In genomic region chr1:111720274-111720976, GRCh38 we compare ENCODE assay signal across 13 cellular contexts. TPM values are rescaled to one million over a fixed set of nuclear protein-coding genes. Genes with fewer than 3 reads are reported as not detected.
DNase-seq lines count a peak whose midpoint lies in the region; ATAC-seq, FAIRE-seq and TF ChIP-seq lines count a peak whose summit lies in the region.
"Had no signal": no experiment of that assay in that cellular context is flagged by ENCODE, and none has a peak within 500 bp of the region (broad histone marks: within the 10 kb centered on the region; RNA-seq: fewer than 3 reads in every experiment).

No MANE protein-coding gene starts in this region.

- no peak for DNase-seq in stimulated activated naive CD8-positive, alpha-beta T cell treated with anti-CD3 and anti-CD28 coated beads, Interleukin-15, amount 100 ng/mL, for 72 hours
- no peak for DNase-seq in stimulated activated naive CD8-positive, alpha-beta T cell treated with anti-CD3 and anti-CD28 coated beads, Interleukin-15, Interleukin-2, amounts not matched to agents 100 U/mL and 50 U/mL, for 24 hours
- no peak for DNase-seq in naive thymus-derived CD4-positive, alpha-beta T cell
- DNase-seq in HuH-7.5 (ENCODE audit: low spot score) (no peak), islet precursor cell (no peak), D721Med (ENCODE audit: insufficient read length, low spot score) (no peak), type B pancreatic cell (ENCODE audit: extremely low spot score, unreplicated experiment) (no peak)
- DNase-seq: activated CD4-positive, CD25-positive, alpha-beta regulatory T cell; GOT3; RPMI8226 had no signal

- intact Hi-C loops in naive thymus-derived CD4-positive, alpha-beta T cell (cut with micrococcal nuclease): no loop called here

- ATAC-seq in stimulated activated naive CD8-positive, alpha-beta T cell treated with anti-CD3 and anti-CD28 coated beads, Interleukin-15, amount 100 ng/mL, for 72 hours: peak; percentile 14
- no peak for ATAC-seq in stimulated activated naive CD8-positive, alpha-beta T cell treated with anti-CD3 and anti-CD28 coated beads, Interleukin-15, Interleukin-2, amounts not matched to agents 100 U/mL and 50 U/mL, for 24 hours
- ATAC-seq in esophagus mucosa: peak; percentile 36
- ATAC-seq in naive thymus-derived CD4-positive, alpha-beta T cell: no peak

- peak overlapping the region; percentile 28 to 79 for H3K27ac Mint-ChIP-seq in stimulated activated naive CD8-positive, alpha-beta T cell treated with anti-CD3 and anti-CD28 coated beads, Interleukin-15, amount 100 ng/mL, for 72 hours
- H3K27ac Mint-ChIP-seq in naive thymus-derived CD4-positive, alpha-beta T cell: peak overlapping the region in 7 of 9 donors; percentile 31 to 80 (median 52)
- H3K27ac Mint-ChIP-seq in type B pancreatic cell: no peak overlapping the region

- peaks cover 0 to 9% (median 0%) of the 10 kb centered on the region in 5 donors for H3K36me3 Mint-ChIP-seq in naive thymus-derived CD4-positive, alpha-beta T cell
- peaks cover 4% of the 10 kb centered on the region for H3K36me3 Mint-ChIP-seq in type B pancreatic cell

- no peak for TF ChIP-seq CTCF in D721Med (IDR thresholded peaks at IDR 0.05; ENCODE audit: insufficient read depth, missing control alignments)
- no peak for TF ChIP-seq CTCF in type B pancreatic cell (conservative IDR thresholded peaks at IDR 0.05)

- H3K27ac ChIP-seq in naive thymus-derived CD4-positive, alpha-beta T cell (ENCODE audit: low read depth, low read length): no peak overlapping the region

- FAIRE-seq in D721Med (lab: Jason Lieb, UNC): no peak
- FAIRE-seq: islet of Langerhans had no signal

- peaks cover 12% of the 10 kb centered on the region for H3K4me1 Mint-ChIP-seq in stimulated activated naive CD8-positive, alpha-beta T cell treated with anti-CD3 and anti-CD28 coated beads, Interleukin-15, amount 100 ng/mL, for 72 hours
- peaks cover 9 to 31% (median 19%) of the 10 kb centered on the region in 7 donors for H3K4me1 Mint-ChIP-seq in naive thymus-derived CD4-positive, alpha-beta T cell
- H3K4me1 Mint-ChIP-seq in type B pancreatic cell (ENCODE audit: unreplicated experiment): no peaks in the 10 kb centered on the region

- no peaks in the 10 kb centered on the region for H3K9me3 ChIP-seq in naive thymus-derived CD4-positive, alpha-beta T cell (ENCODE audit: control insufficient read depth in 2 of 3, low read length in 3 of 3)

- H3K27me3 ChIP-seq in naive thymus-derived CD4-positive, alpha-beta T cell (ENCODE audit: control insufficient read depth in 2 of 2, insufficient read depth in 2 of 2, low read length in 2 of 2): no peaks in the 10 kb centered on the region

- H3K4me1 ChIP-seq in naive thymus-derived CD4-positive, alpha-beta T cell (ENCODE audit: control insufficient read depth in 2 of 2, insufficient read depth in 2 of 2, low read length in 2 of 2): peaks cover 0 to 8% of the 10 kb centered on the region in 2 donors

- CTCF ChIA-PET in naive thymus-derived CD4-positive, alpha-beta T cell (lab: Charles Lee): no interaction called here

- H3K27me3 Mint-ChIP-seq in stimulated activated naive CD8-positive, alpha-beta T cell treated with anti-CD3 and anti-CD28 coated beads, Interleukin-15, amount 100 ng/mL, for 72 hours: no peaks in the 10 kb centered on the region
- H3K27me3 Mint-ChIP-seq in naive thymus-derived CD4-positive, alpha-beta T cell: no peaks in the 10 kb centered on the region
- H3K27me3 Mint-ChIP-seq in type B pancreatic cell: no peaks in the 10 kb centered on the region
- H3K27me3 Mint-ChIP-seq: activated naive CD4-positive, alpha-beta T cell treated with anti-CD3 and anti-CD28 coated beads, Interleukin-2, amount 50 U/mL, for 24 hours had no signal

- peaks cover 0 to 7% (median 0%) of the 10 kb centered on the region in 3 experiments for H3K36me3 ChIP-seq in naive thymus-derived CD4-positive, alpha-beta T cell (ENCODE audit: control insufficient read depth in 2 of 3, insufficient read depth in 3 of 3, low read length in 3 of 3)

- no peaks in the 10 kb centered on the region for H3K9me3 Mint-ChIP-seq in stimulated activated naive CD8-positive, alpha-beta T cell treated with anti-CD3 and anti-CD28 coated beads, Interleukin-15, amount 100 ng/mL, for 72 hours
- no peaks in the 10 kb centered on the region for H3K9me3 Mint-ChIP-seq in naive thymus-derived CD4-positive, alpha-beta T cell
- no peaks in the 10 kb centered on the region for H3K9me3 Mint-ChIP-seq in type B pancreatic cell
- H3K9me3 Mint-ChIP-seq: activated naive CD4-positive, alpha-beta T cell treated with anti-CD3 and anti-CD28 coated beads, Interleukin-2, amount 50 U/mL, for 24 hours had no signal

- H3K4me3 Mint-ChIP-seq in stimulated activated naive CD8-positive, alpha-beta T cell treated with anti-CD3 and anti-CD28 coated beads, Interleukin-15, amount 100 ng/mL, for 72 hours: no peak overlapping the region
- no peak overlapping the region for H3K4me3 Mint-ChIP-seq in naive thymus-derived CD4-positive, alpha-beta T cell
- no peak overlapping the region for H3K4me3 Mint-ChIP-seq in type B pancreatic cell
- H3K4me3 Mint-ChIP-seq: activated naive CD4-positive, alpha-beta T cell treated with anti-CD3 and anti-CD28 coated beads, Interleukin-2, amount 50 U/mL, for 24 hours had no signal

- H3K4me3 ChIP-seq in naive thymus-derived CD4-positive, alpha-beta T cell (ENCODE audit: low read length): no peak overlapping the region

- POLR2A ChIA-PET in naive thymus-derived CD4-positive, alpha-beta T cell (lab: Charles Lee): interaction anchor here (0.5 kb wide), 1 partner anchor 24 kb away, joined by 6 read pairs; no protein-coding TSS in a partner anchor

RNA-seq across cellular contexts. Expression of gene INKA2, which starts 18.8 kb away (rescaled TPM):
- 2.7 TPM for total RNA-seq in esophagus mucosa
- total RNA-seq in naive thymus-derived CD4-positive, alpha-beta T cell: 1 to 10 TPM in 2 of 5 experiments, under 1 TPM in 1, not detected in 2; 0.94 to 5.6 (median 2.3) TPM
- polyA plus RNA-seq in naive thymus-derived CD4-positive, alpha-beta T cell: not detected
- total RNA-seq in type B pancreatic cell (ENCODE audit: low replicate concordance): 5.3 and 9.7 TPM in 2 replicates

RNA-seq across cellular contexts. Expression of gene DDX20, which starts 35.3 kb away (rescaled TPM):
- total RNA-seq in esophagus mucosa (6.1 TPM), type B pancreatic cell (ENCODE audit: low replicate concordance) (13.2 and 18.1 TPM in 2 replicates)
- 10 to 100 TPM; 12.7 to 27.0 (median 18.7) TPM for total RNA-seq in naive thymus-derived CD4-positive, alpha-beta T cell
- polyA plus RNA-seq in naive thymus-derived CD4-positive, alpha-beta T cell: 10 to 100 TPM; 11.6 to 20.7 TPM

Comparison
In these comparisons a context has a peak if more than half of its experiments do, and no peak if none do; other contexts are left out.
1. ATAC-seq: peak in stimulated activated naive CD8-positive, alpha-beta T cell treated with anti-CD3 and anti-CD28 coated beads, Interleukin-15, amount 100 ng/mL, for 72 hours (single experiment) and esophagus mucosa (single experiment); none in stimulated activated naive CD8-positive, alpha-beta T cell treated with anti-CD3 and anti-CD28 coated beads, Interleukin-15, Interleukin-2, amounts not matched to agents 100 U/mL and 50 U/mL, for 24 hours (single experiment) and naive thymus-derived CD4-positive, alpha-beta T cell (single experiment).